In genomic region chr1:98119793-98120192, GRCh38 we compare ENCODE assay signal across 10 cellular contexts.
DNase-seq lines count a peak whose midpoint lies in the region; ATAC-seq and TF ChIP-seq lines count a peak whose summit lies in the region.
"Had no signal": no experiment of that assay in that cellular context is flagged by ENCODE, and none has a peak within 500 bp of the region (broad histone marks: within the 10 kb centered on the region; RNA-seq: fewer than 3 reads in every experiment).

No MANE protein-coding gene starts in this region.

- no peaks in the 10 kb centered on the region for H3K4me1 ChIP-seq in DND-41 (ENCODE audit: insufficient read depth, low read length)
- H3K4me1 ChIP-seq in CD8-positive, alpha-beta T cell (ENCODE audit: insufficient read depth, low read length), result no peaks in the 10 kb centered on the region
- H3K4me1 ChIP-seq in Peyer's patch, result no peaks in the 10 kb centered on the region
- H3K4me1 ChIP-seq: heart right ventricle had no signal

- H3K27me3 ChIP-seq in DND-41 (ENCODE audit: insufficient read depth, low read length, poor library complexity) (no peaks in the 10 kb centered on the region), WERI-Rb-1 (ENCODE audit: insufficient read depth, low read depth, severe bottlenecking) (no peaks in the 10 kb centered on the region), Peyer's patch (no peaks in the 10 kb centered on the region)
- no peaks in the 10 kb centered on the region for H3K27me3 ChIP-seq in CD8-positive, alpha-beta T cell (ENCODE audit: insufficient read depth, low read length)

- no peaks in the 10 kb centered on the region for H3K27me3 Mint-ChIP-seq in CD8-positive, alpha-beta T cell (ENCODE audit: low read depth)

- H3K27ac ChIP-seq in DND-41 (ENCODE audit: low read length) (no peak overlapping the region), WERI-Rb-1 (no peak overlapping the region), Peyer's patch (no peak overlapping the region)
- no peak overlapping the region for H3K27ac ChIP-seq in CD8-positive, alpha-beta T cell (ENCODE audit: low read depth, low read length)
- H3K27ac ChIP-seq: heart right ventricle, PC-9 had no signal

- H4K20me1 ChIP-seq in DND-41 (ENCODE audit: insufficient read depth, low read length), result no peaks in the 10 kb centered on the region

- H3K27ac Mint-ChIP-seq in CD8-positive, alpha-beta T cell, result no peak overlapping the region

- H3K4me2 ChIP-seq in DND-41 (ENCODE audit: insufficient read depth, low read length), result no peak overlapping the region
- H3K4me2 ChIP-seq: PC-9 had no signal

- no peaks in the 10 kb centered on the region for H3K79me2 ChIP-seq in DND-41 (ENCODE audit: insufficient read depth, low read length)

- no peak overlapping the region for H3K4me3 Mint-ChIP-seq in CD8-positive, alpha-beta T cell

- CTCF ChIA-PET in CD8-positive, alpha-beta T cell (lab: Charles Lee), result no interaction called here

- H3K36me3 ChIP-seq in DND-41 (ENCODE audit: insufficient read depth, low read length) (no peaks in the 10 kb centered on the region), WERI-Rb-1 (no peaks in the 10 kb centered on the region), Peyer's patch (no peaks in the 10 kb centered on the region)
- H3K36me3 ChIP-seq in CD8-positive, alpha-beta T cell (ENCODE audit: insufficient read depth, low read length), result no peaks in the 10 kb centered on the region
- H3K36me3 ChIP-seq: heart right ventricle had no signal

- H3K9me3 Mint-ChIP-seq in CD8-positive, alpha-beta T cell, result peaks cover 2% of the 10 kb centered on the region

- no peak overlapping the region for H2AFZ ChIP-seq in DND-41 (ENCODE audit: low read depth, low read length)
- H2AFZ ChIP-seq: PC-9 had no signal

- peak; percentile 59 for DNase-seq in DND-41
- peak; percentile 41 to 68 for DNase-seq in Kasumi-1 (lab: John Stamatoyannopoulos, UW)
- peak; percentile 33 for DNase-seq in RPMI7951 (ENCODE audit: low read depth)
- DNase-seq in kidney glomerular epithelial cell (lab: John Stamatoyannopoulos, UW), result peak; percentile 28
- DNase-seq in WERI-Rb-1, result no peak
- DNase-seq in CD8-positive, alpha-beta T cell, result no peak
- DNase-seq in Peyer's patch, result no peak
- DNase-seq: heart right ventricle had no signal

- intact Hi-C loops in CD8-positive, alpha-beta T cell (cut with DNase I, micrococcal nuclease), result no loop called here

- no peak for TF ChIP-seq POLR2A in Peyer's patch (IDR thresholded peaks at IDR 0.05)

- no peaks in the 10 kb centered on the region for H3K4me1 Mint-ChIP-seq in CD8-positive, alpha-beta T cell (ENCODE audit: low read depth)

- ATAC-seq in DND-41 (ENCODE audit: insufficient read depth, low read depth) (peak; percentile 72), HG02973 (IDR thresholded peaks at IDR 0.05; ENCODE audit: unreplicated experiment) (no peak)
- no peak for ATAC-seq in CD8-positive, alpha-beta T cell
- ATAC-seq: heart right ventricle had no signal

- no peaks in the 10 kb centered on the region for H3K36me3 Mint-ChIP-seq in CD8-positive, alpha-beta T cell

- H3K9ac ChIP-seq in DND-41 (ENCODE audit: low read depth, low read length), result no peak overlapping the region

- no peak overlapping the region for H3K4me3 ChIP-seq in DND-41 (ENCODE audit: low read depth in 1 of 2, low read length in 2 of 2)
- no peak overlapping the region for H3K4me3 ChIP-seq in WERI-Rb-1 (ENCODE audit: low read depth, low read length)
- H3K4me3 ChIP-seq in CD8-positive, alpha-beta T cell (ENCODE audit: low read depth, low read length), result no peak overlapping the region
- no peak overlapping the region for H3K4me3 ChIP-seq in Peyer's patch
- H3K4me3 ChIP-seq: heart right ventricle, PC-9 had no signal

- H3K9me3 ChIP-seq in DND-41 (ENCODE audit: insufficient read depth, low read length, severe bottlenecking) (no peaks in the 10 kb centered on the region), WERI-Rb-1 (ENCODE audit: severe bottlenecking) (no peaks in the 10 kb centered on the region), Peyer's patch (no peaks in the 10 kb centered on the region)
- no peaks in the 10 kb centered on the region for H3K9me3 ChIP-seq in CD8-positive, alpha-beta T cell (ENCODE audit: low read length)
- H3K9me3 ChIP-seq: heart right ventricle had no signal

- POLR2A ChIA-PET in CD8-positive, alpha-beta T cell (lab: Charles Lee), result no interaction called here

- no peak for TF ChIP-seq CTCF in DND-41 (IDR thresholded peaks at IDR 0.05; ENCODE audit: borderline replicate concordance, extremely low read depth, low read length, poor library complexity, severe bottlenecking)
- no peak for TF ChIP-seq CTCF in WERI-Rb-1 (IDR thresholded peaks at IDR 0.05; ENCODE audit: low read depth, low read length)
- TF ChIP-seq CTCF in CD8-positive, alpha-beta T cell (IDR thresholded peaks at IDR 0.05), result no peak
- no peak for TF ChIP-seq CTCF in Peyer's patch (IDR thresholded peaks at IDR 0.05)

Comparison
In these comparisons a context has a peak if more than half of its experiments do, and no peak if none do; other contexts are left out.
1. DNase-seq: peak in DND-41 (single experiment), Kasumi-1 (2 of 2), RPMI7951 (single experiment) and kidney glomerular epithelial cell (single experiment); none in WERI-Rb-1 (single experiment), CD8-positive, alpha-beta T cell (0 of 7) and Peyer's patch (0 of 3).